In the genomic region with DNA sequence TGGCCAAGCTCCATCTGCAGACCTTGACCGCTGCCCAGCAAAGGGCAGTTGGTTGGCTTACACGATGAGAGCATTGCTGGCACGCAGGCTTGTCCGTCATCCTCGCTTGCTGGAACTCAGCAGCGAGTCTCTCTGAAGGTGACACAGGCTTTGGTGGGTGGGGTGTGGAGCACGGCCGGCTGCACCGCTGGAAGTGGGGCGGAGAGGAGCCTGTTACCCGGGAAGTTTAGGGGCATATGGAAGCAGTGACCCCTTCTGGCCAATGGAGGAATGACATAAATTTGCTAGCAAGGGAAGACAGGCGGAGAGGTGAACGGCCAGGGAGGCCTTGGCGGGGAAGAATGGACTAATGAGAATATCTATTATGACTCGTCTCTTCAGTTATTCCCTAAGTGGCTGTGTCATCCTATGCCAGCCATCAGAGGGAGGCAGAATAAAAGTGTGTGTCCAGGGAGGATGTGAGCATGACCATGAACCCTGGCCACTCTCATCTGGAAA, we compare ENCODE assay signal across 8 cellular contexts.
A peak's percentile ranks its signal among the peaks of the same experiment; 100 is the strongest.
DNase-seq lines count a peak whose midpoint lies in the region; ATAC-seq lines count a peak whose summit lies in the region.

No MANE protein-coding gene starts in this region.

- no peak overlapping the region for H3K4me3 ChIP-seq in Karpas-422 (ENCODE audit: low read length)

- ATAC-seq in HG02763 (IDR thresholded peaks at IDR 0.05; ENCODE audit: unreplicated experiment) = no peak

- peaks cover 15% of the 10 kb centered on the region for H3K4me1 ChIP-seq in Karpas-422 (ENCODE audit: low read length)

- 0 out of 2 replicates have a peak, but pooled peaks cover 3% of the 10 kb centered on the region for H4K20me1 ChIP-seq in Karpas-422 (ENCODE audit: insufficient read depth, low read depth, low read length)

- H2AFZ ChIP-seq in Karpas-422 (ENCODE audit: low read length) = no peak overlapping the region

- DNase-seq in DMS153 treated with DMSO at 0.1 percent for 48 hours (lab: John Stamatoyannopoulos, UW; ENCODE audit: unreplicated experiment) (peak; percentile 11), Karpas-422 (peak; percentile 82), T follicular helper cell (ENCODE audit: low read depth) (peak; percentile 45), anterior cingulate cortex (lab: John Stamatoyannopoulos, UW) (peak in 36 of 58 donors; percentile 4 to 61 (median 27)), hippocampal formation (lab: John Stamatoyannopoulos, UW) (peak; percentile 24 to 57), EL (no peak)
- peak; percentile 9 to 24 for DNase-seq in stimulated activated CD4-positive, alpha-beta T cell treated with anti-CD3 and anti-CD28 coated beads, Interleukin-15, amount 100 ng/mL, for 1 hour (ENCODE audit: low read depth in 1 of 2, low spot score in 1 of 2)

- H3K79me2 ChIP-seq in Karpas-422 (ENCODE audit: low read length) = no peaks in the 10 kb centered on the region

- no peaks in the 10 kb centered on the region for H3K9me3 ChIP-seq in Karpas-422 (ENCODE audit: low read length)

- H3K4me2 ChIP-seq in Karpas-422 (ENCODE audit: low read depth, low read length, poor library complexity, severe bottlenecking) = no peak overlapping the region

- no peaks in the 10 kb centered on the region for H3K27me3 ChIP-seq in Karpas-422 (ENCODE audit: low read length)

- H3K27ac ChIP-seq in Karpas-422 (ENCODE audit: low read length) = no peak overlapping the region

- no peaks in the 10 kb centered on the region for H3K9me2 ChIP-seq in Karpas-422 (replicated peaks; ENCODE audit: insufficient read depth, low read length)

- no peak overlapping the region for H3K9ac ChIP-seq in Karpas-422 (ENCODE audit: low read length)

- H3K36me3 ChIP-seq in Karpas-422 (ENCODE audit: insufficient read depth, low read length) = no peaks in the 10 kb centered on the region
